Comparison of ENCODE assay signal across 28 cellular contexts in the genomic region with DNA sequence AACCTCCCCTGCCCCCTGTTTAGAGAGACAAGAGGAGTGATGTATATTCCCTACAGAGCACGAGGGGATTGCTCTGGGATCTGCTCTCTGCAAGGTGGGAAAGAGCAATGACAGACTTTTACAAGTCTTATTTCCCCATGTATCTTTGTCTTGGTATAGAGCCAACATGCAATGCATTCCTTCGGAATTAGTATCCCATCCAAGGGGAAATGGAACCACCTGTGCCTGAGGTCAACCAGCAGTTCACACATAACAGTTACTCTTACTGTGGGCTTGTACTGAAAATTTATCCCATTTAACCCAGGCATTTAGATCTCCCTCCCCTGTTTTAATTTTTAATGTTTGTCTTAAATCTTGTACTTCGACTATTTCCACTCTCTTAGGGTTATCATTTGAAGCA.
A peak's percentile ranks its signal among the peaks of the same experiment; 100 is the strongest.
DNase-seq lines count a peak whose midpoint lies in the region; ATAC-seq, FAIRE-seq and TF ChIP-seq lines count a peak whose summit lies in the region.
"Had no signal": no experiment of that assay in that cellular context is flagged by ENCODE, and none has a peak within 500 bp of the region (broad histone marks: within the 10 kb centered on the region; RNA-seq: fewer than 3 reads in every experiment).

No MANE protein-coding gene starts in this region.

- H3K36me3 ChIP-seq in astrocyte (ENCODE audit: insufficient read depth, low read length) (no peaks in the 10 kb centered on the region), A673 (ENCODE audit: insufficient read depth, low read length, poor library complexity, severe bottlenecking) (no peaks in the 10 kb centered on the region)
- H3K36me3 ChIP-seq: MG63, uterus, WERI-Rb-1 had no signal

- no peak overlapping the region for H3K27ac Mint-ChIP-seq in astrocyte (ENCODE audit: unreplicated experiment)
- H3K27ac Mint-ChIP-seq: brain; GM23338; T-helper 2 cell treated with Interferon-gamma antibody and Interleukin-4, amounts not matched to agents 5 μg/mL and 100 μg/mL, for 36 hours had no signal

- ATAC-seq in foreskin keratinocyte, result no peak
- ATAC-seq: activated T-cell treated with anti-CD3 and anti-CD28 coated beads, Interleukin-2, amount 50 U/mL, for 4 hours; GM23338; left lobe of liver; sciatic nerve had no signal

- H3K4me2 ChIP-seq in astrocyte (ENCODE audit: low read length), result peak overlapping the region; percentile 29
- H3K4me2 ChIP-seq: GM23338, hepatocyte had no signal

- H3K9me3 ChIP-seq in astrocyte (ENCODE audit: insufficient read depth, low read depth, low read length) (no peaks in the 10 kb centered on the region), A673 (ENCODE audit: low read depth, low read length, poor library complexity, severe bottlenecking) (no peaks in the 10 kb centered on the region)
- H3K9me3 ChIP-seq: MG63, uterus had no signal

- POLR2A ChIA-PET in A673 (lab: Charles Lee; ENCODE audit: low non-redundant PET), result no interaction called here

- FAIRE-seq in astrocyte (lab: Jason Lieb, UNC), result peak; percentile 23
- peak; percentile 77 for FAIRE-seq in urothelium cell line (lab: Jason Lieb, UNC)
- FAIRE-seq: frontal cortex had no signal

- BruUV-seq in A673 (replicated peaks; lab: Mats Ljungman, UMichigan), result no TSS peak

- H3K4me1 ChIP-seq in astrocyte (ENCODE audit: insufficient read depth, low read length), result peaks cover 22% of the 10 kb centered on the region
- H3K4me1 ChIP-seq in foreskin keratinocyte, result no peaks in the 10 kb centered on the region
- no peaks in the 10 kb centered on the region for H3K4me1 ChIP-seq in A673 (ENCODE audit: insufficient read depth, low read length, poor library complexity, severe bottlenecking)
- H3K4me1 ChIP-seq: uterus had no signal

- H3K4me1 Mint-ChIP-seq in astrocyte (ENCODE audit: low read depth, unreplicated experiment), result peaks cover 9% of the 10 kb centered on the region
- H3K4me1 Mint-ChIP-seq: brain, GM23338 had no signal

- H3K27me3 ChIP-seq in astrocyte (ENCODE audit: insufficient read depth, low read length) (no peaks in the 10 kb centered on the region), foreskin keratinocyte (no peaks in the 10 kb centered on the region), A673 (replicated peaks; ENCODE audit: insufficient read depth, low read depth, low read length, poor library complexity) (no peaks in the 10 kb centered on the region)
- H3K27me3 ChIP-seq: hepatocyte, MG63, uterus had no signal

- H3K4me3 Mint-ChIP-seq in astrocyte (ENCODE audit: unreplicated experiment), result no peak overlapping the region
- H3K4me3 Mint-ChIP-seq: activated T-cell treated with anti-CD3 and anti-CD28 coated beads, Interleukin-2, amount 50 U/mL, for 4 hours; brain; GM23338; T-helper 2 cell treated with Interferon-gamma antibody and Interleukin-4, amounts not matched to agents 5 μg/mL and 100 μg/mL, for 36 hours had no signal

- no peaks in the 10 kb centered on the region for H3K9me3 Mint-ChIP-seq in astrocyte (ENCODE audit: unreplicated experiment)

- DNase-seq in HT-29 (ENCODE audit: low spot score) (peak; percentile 25), astrocyte (ENCODE audit: low read depth) (peak; percentile 50), foreskin keratinocyte (peak; percentile 3 to 16), urothelium cell line (ENCODE audit: low spot score) (peak; percentile 57), SKM-1 (lab: John Stamatoyannopoulos, UW; ENCODE audit: unreplicated experiment) (no peak), A673 (ENCODE audit: low spot score) (no peak), NOMO-1 treated with dmso at 0.1 percent for 144 hours (lab: John Stamatoyannopoulos, UW; ENCODE audit: unreplicated experiment) (no peak)
- DNase-seq: activated CD4-positive, alpha-beta T cell treated with anti-CD3 and anti-CD28 coated beads, Interleukin-2, amount 50 U/mL, for 1 hour; activated T-cell treated with anti-CD3 and anti-CD28 coated beads, Interleukin-2, amount 50 U/mL, for 4 hours; effector CD4-positive, alpha-beta T cell; erythroblast; mesendoderm; MG63; NCI-H1417; NCI-H2081 treated with DMSO at 0.1 percent for 48 hours; NCI-H226; NCI-H69; stimulated activated CD4-positive, alpha-beta T cell treated with anti-CD3 and anti-CD28 coated beads, Interleukin-15, amount 100 ng/mL, for 24 hours; stimulated activated naive CD4-positive, alpha-beta T cell; uterus; WERI-Rb-1 had no signal

- H2AFZ ChIP-seq in astrocyte (ENCODE audit: low read depth, low read length), result no peak overlapping the region
- H2AFZ ChIP-seq: GM23338, hepatocyte had no signal

- no peaks in the 10 kb centered on the region for H4K20me1 ChIP-seq in astrocyte (ENCODE audit: insufficient read depth, low read length)

- no peaks in the 10 kb centered on the region for H3K27me3 Mint-ChIP-seq in astrocyte (ENCODE audit: low read depth, unreplicated experiment)

- no peak overlapping the region for H3K4me3 ChIP-seq in astrocyte (ENCODE audit: insufficient read depth, low read depth, low read length)
- H3K4me3 ChIP-seq in A673 (ENCODE audit: low read depth, low read length, poor library complexity, severe bottlenecking), result no peak overlapping the region
- H3K4me3 ChIP-seq: GM23338, hepatocyte, MG63, uterus had no signal

- intact Hi-C loops in A673 (cut with micrococcal nuclease; ENCODE audit: unreplicated experiment), result loop anchor here (10.0 kb wide), 1 partner anchor 176 kb away; no protein-coding TSS in a partner anchor

- H3K27ac ChIP-seq in astrocyte (ENCODE audit: low read depth, low read length), result no peak overlapping the region
- no peak overlapping the region for H3K27ac ChIP-seq in foreskin keratinocyte
- H3K27ac ChIP-seq in A673 (ENCODE audit: low read depth, low read length, poor library complexity, severe bottlenecking), result no peak overlapping the region
- H3K27ac ChIP-seq: hepatocyte, uterus, WERI-Rb-1 had no signal

- no peak for TF ChIP-seq CTCF in astrocyte (IDR thresholded peaks at IDR 0.05; ENCODE audit: insufficient read depth, low read depth, low read length)
- no peak for TF ChIP-seq CTCF in foreskin keratinocyte (conservative IDR thresholded peaks at IDR 0.05)
- TF ChIP-seq CTCF in A673 (conservative IDR thresholded peaks at IDR 0.05; ENCODE audit: low read depth, low read length), result no peak

- no peaks in the 10 kb centered on the region for H3K79me2 ChIP-seq in astrocyte (ENCODE audit: insufficient read depth, low read length)
- H3K79me2 ChIP-seq: hepatocyte had no signal

- H3K9ac ChIP-seq in astrocyte (ENCODE audit: low read length), result no peak overlapping the region

- no peaks in the 10 kb centered on the region for H3K36me3 Mint-ChIP-seq in astrocyte (ENCODE audit: low read depth, unreplicated experiment)
- H3K36me3 Mint-ChIP-seq: brain had no signal

- CTCF ChIA-PET in A673 (lab: Charles Lee), result no interaction called here

Comparison
In these comparisons a context has a peak if more than half of its experiments do, and no peak if none do; other contexts are left out.
1. DNase-seq: peak in HT-29 (single experiment), astrocyte (single experiment), foreskin keratinocyte (2 of 2) and urothelium cell line (single experiment); none in SKM-1 (single experiment), A673 (single experiment) and NOMO-1 treated with dmso at 0.1 percent for 144 hours (single experiment).